Comparison of ENCODE assay signal across 18 cellular contexts in genomic region chr5:54212331-54212730, GRCh38.
DNase-seq lines count a peak whose midpoint lies in the region; ATAC-seq, FAIRE-seq and TF ChIP-seq lines count a peak whose summit lies in the region.
"Had no signal": no experiment of that assay in that cellular context is flagged by ENCODE, and none has a peak within 500 bp of the region (broad histone marks: within the 10 kb centered on the region; RNA-seq: fewer than 3 reads in every experiment).

No MANE protein-coding gene starts in this region.

- DNase-seq in ELF-1 (ENCODE audit: low read depth, low spot score), result peak; percentile 69
- DNase-seq in NCI-H146 (lab: John Stamatoyannopoulos, UW), result peak; percentile 31
- no peak for DNase-seq in bronchial epithelial cell (ENCODE audit: low read depth)
- DNase-seq in nephron progenitor cell, result no peak
- no peak for DNase-seq in GF-D8 (lab: John Stamatoyannopoulos, UW)
- DNase-seq in NK-92 treated with Interleukin-12 subunit alpha and Interleukin-12 subunit beta, amount 100 ng/mL, for 24 hours (lab: John Stamatoyannopoulos, UW), result no peak
- DNase-seq: CD8-positive, alpha-beta memory T cell; DMS 273 treated with DMSO at 0.1 percent for 48 hours; NCI-H1048; NCI-H1436 treated with DMSO at 0.1 percent for 48 hours; NCI-H2081 treated with DMSO at 0.1 percent for 48 hours; NCI-H524; PC-9 had no signal

- peak; percentile 62 for FAIRE-seq in bronchial epithelial cell (lab: Jason Lieb, UNC)
- FAIRE-seq: A549, HepG2 had no signal

- peaks cover 3% of the 10 kb centered on the region for H3K9me3 Mint-ChIP-seq in nephron progenitor cell

- no peak overlapping the region for H3K27ac Mint-ChIP-seq in nephron progenitor cell

- H3K27me3 ChIP-seq in bronchial epithelial cell (ENCODE audit: control insufficient read depth, insufficient read depth, low read length), result no peaks in the 10 kb centered on the region
- H3K27me3 ChIP-seq: BLaER1 treated with 17β-estradiol and CSF1 and Interleukin-3, amounts not matched to agents 10 nM and 100 nM had no signal

- H3K27me3 Mint-ChIP-seq in nephron progenitor cell (ENCODE audit: low read depth, poor library complexity), result no peaks in the 10 kb centered on the region
- H3K27me3 Mint-ChIP-seq: CD8-positive, alpha-beta memory T cell had no signal

- peak overlapping the region; percentile 20 for H3K4me3 Mint-ChIP-seq in nephron progenitor cell
- H3K4me3 Mint-ChIP-seq: CD8-positive, alpha-beta memory T cell had no signal

- no peak for TF ChIP-seq CTCF in bronchial epithelial cell (IDR thresholded peaks at IDR 0.05; ENCODE audit: insufficient read depth, low read length, severe bottlenecking)
- no peak for TF ChIP-seq CTCF in nephron progenitor cell (IDR thresholded peaks at IDR 0.05)

- H3K36me3 Mint-ChIP-seq in nephron progenitor cell (ENCODE audit: low read depth), result no peaks in the 10 kb centered on the region
- H3K36me3 Mint-ChIP-seq: CD8-positive, alpha-beta memory T cell had no signal

- H3K36me3 ChIP-seq in bronchial epithelial cell (ENCODE audit: control insufficient read depth, insufficient read depth, low read length), result no peaks in the 10 kb centered on the region
- H3K36me3 ChIP-seq: BLaER1 treated with 17β-estradiol and CSF1 and Interleukin-3, amounts not matched to agents 10 nM and 100 nM had no signal

- no peak overlapping the region for H3K4me3 ChIP-seq in bronchial epithelial cell (ENCODE audit: low read depth, low read length)
- H3K4me3 ChIP-seq: A549; BLaER1 treated with 17β-estradiol and CSF1 and Interleukin-3, amounts not matched to agents 10 nM and 100 nM; PC-9; SK-N-MC had no signal

- ATAC-seq in GM19351 (IDR thresholded peaks at IDR 0.05; ENCODE audit: unreplicated experiment), result no peak
- ATAC-seq: A549, HepG2 had no signal

- peaks cover 64% of the 10 kb centered on the region for H3K4me1 Mint-ChIP-seq in nephron progenitor cell

Comparison
In these comparisons a context has a peak if more than half of its experiments do, and no peak if none do; other contexts are left out.
1. DNase-seq: peak in ELF-1 (single experiment) and NCI-H146 (single experiment); none in bronchial epithelial cell (single experiment), nephron progenitor cell (single experiment), GF-D8 (single experiment) and NK-92 treated with Interleukin-12 subunit alpha and Interleukin-12 subunit beta, amount 100 ng/mL, for 24 hours (single experiment).